Comparison of ENCODE assay signal across 8 cellular contexts in the genomic region with DNA sequence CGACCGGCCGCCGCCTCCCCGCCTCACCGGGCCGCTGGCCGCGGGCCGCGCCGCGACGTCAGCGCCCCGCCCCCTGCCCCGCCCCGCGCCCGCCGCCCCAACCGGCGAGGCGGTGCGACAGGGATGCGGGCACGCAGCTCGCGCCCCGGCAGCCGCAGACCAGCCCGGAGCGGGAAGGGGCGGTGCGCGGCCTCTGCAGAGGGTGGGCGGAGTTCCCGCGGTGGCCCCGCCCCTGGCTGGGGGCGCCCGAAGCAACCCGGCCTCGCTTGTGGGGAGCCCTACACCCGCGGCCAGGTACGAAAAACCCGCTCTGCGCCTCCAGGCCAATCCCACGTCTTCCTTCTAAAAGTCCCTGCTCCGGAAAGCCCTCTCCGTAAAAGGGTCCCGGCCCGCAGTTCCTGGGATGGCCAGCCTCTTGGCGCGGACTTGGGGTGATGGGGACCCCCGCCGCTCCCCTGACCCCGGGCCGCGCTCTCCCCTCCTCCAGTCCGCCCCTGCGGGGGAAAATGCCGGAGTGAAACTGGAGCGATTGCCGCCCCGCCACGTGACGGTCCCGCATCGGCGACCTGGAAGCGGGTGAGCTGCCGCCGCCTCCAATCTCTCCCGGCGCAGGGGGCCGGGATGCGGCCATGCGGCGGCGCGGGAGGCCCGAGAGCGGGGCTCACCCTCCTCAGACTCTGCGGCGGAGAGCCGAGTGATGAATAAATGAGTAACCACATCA. TPM values are rescaled to one million over a fixed set of nuclear protein-coding genes. Genes with fewer than 3 reads are reported as not detected.
DNase-seq lines count a peak whose midpoint lies in the region; ATAC-seq and TF ChIP-seq lines count a peak whose summit lies in the region.

A gene with protein sequence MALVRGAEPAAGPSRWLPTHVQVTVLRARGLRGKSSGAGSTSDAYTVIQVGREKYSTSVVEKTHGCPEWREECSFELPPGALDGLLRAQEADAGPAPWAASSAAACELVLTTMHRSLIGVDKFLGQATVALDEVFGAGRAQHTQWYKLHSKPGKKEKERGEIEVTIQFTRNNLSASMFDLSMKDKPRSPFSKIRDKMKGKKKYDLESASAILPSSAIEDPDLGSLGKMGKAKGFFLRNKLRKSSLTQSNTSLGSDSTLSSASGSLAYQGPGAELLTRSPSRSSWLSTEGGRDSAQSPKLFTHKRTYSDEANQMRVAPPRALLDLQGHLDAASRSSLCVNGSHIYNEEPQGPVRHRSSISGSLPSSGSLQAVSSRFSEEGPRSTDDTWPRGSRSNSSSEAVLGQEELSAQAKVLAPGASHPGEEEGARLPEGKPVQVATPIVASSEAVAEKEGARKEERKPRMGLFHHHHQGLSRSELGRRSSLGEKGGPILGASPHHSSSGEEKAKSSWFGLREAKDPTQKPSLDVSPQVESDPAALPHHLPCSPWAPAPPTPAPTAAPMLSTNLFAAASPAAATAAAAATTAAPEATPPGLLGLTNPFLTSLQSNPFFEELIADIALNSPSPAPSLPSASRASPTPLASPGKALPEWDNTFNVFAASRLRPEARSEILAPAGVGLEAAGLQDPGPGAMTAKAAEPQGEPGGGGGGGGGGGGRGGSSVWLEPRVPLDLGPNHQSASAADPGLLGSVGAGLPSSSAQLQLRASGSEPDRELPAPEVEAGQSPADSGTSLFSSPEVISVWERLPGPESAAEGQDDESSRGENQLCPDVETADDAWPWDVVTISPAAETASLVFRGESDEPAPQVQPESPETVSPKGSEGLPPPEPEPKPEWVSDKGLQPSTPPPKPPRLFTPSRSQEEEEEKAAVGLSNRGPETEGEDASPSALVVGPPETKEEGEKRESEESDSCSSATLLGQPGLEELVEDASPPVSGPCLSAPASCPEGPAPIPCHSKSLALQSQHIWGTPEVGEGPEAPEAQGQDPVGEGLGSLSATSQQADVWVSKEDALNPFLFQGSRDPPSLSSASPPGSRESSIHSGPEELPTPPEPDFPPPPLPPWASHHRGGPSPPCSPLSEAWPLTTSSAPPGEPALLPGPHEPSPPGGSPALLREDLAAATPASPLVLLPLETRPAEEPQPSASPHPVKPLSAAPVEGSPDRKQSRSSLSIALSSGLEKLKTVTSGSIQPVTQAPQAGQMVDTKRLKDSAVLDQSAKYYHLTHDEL (N-terminal part only) (minus strand): TSS at position 36 of the 721 bp plus-strand sequence. CDS start 171 bp downstream, outside the sequence.

- H3K36me3 Mint-ChIP-seq in activated B cell treated with CpG ODN at 0.5 μM for 24 hours (ENCODE audit: low read depth), result no peaks in the 10 kb centered on the region

- TF ChIP-seq CTCF in GM06990 (IDR thresholded peaks at IDR 0.05; ENCODE audit: insufficient read depth, low read length, poor library complexity, severe bottlenecking), result no peak
- TF ChIP-seq CTCF in activated B cell treated with CpG ODN at 0.5 μM for 24 hours (IDR thresholded peaks at IDR 0.05), result no peak
- TF ChIP-seq CTCF in cardiac fibroblast (IDR thresholded peaks at IDR 0.05; ENCODE audit: low read depth, low read length), result no peak

- CTCF ChIA-PET in activated B cell treated with CpG ODN at 0.5 μM for 24 hours (lab: Charles Lee), result interaction anchor here (1.4 kb wide), 1 partner anchor 64 kb away, joined by 6 read pairs; no protein-coding TSS in a partner anchor

- peak within 1 kb of the TSS; percentile 59 for H3K27ac Mint-ChIP-seq in activated B cell treated with CpG ODN at 0.5 μM for 24 hours

- ATAC-seq in HG02571 (IDR thresholded peaks at IDR 0.05; ENCODE audit: unreplicated experiment) (peak; percentile 82), activated B cell treated with CpG ODN at 0.5 μM for 24 hours (ENCODE audit: low read depth) (peak; percentile 91), HG03457 (IDR thresholded peaks at IDR 0.05; ENCODE audit: unreplicated experiment) (no peak)

- H3K4me3 Mint-ChIP-seq in activated B cell treated with CpG ODN at 0.5 μM for 24 hours, result peak within 1 kb of the TSS; percentile 77

- no peaks in the 10 kb centered on the region for H3K9me3 ChIP-seq in skeletal muscle satellite cell (replicated peaks; ENCODE audit: low read length)

- H3K4me3 ChIP-seq in GM06990 (replicated peaks; ENCODE audit: low read depth, low read length) (peak within 1 kb of the TSS; percentile 56), cardiac fibroblast (replicated peaks in 1 of 2; ENCODE audit: low read depth in 2 of 2, low read length in 2 of 2) (peak within 1 kb of the TSS; percentile 72 to 82), skeletal muscle satellite cell (ENCODE audit: low read length) (peak within 1 kb of the TSS; percentile 89)

- H3K9ac ChIP-seq in skeletal muscle satellite cell (ENCODE audit: low read depth, low read length), result peak within 1 kb of the TSS; percentile 94

- H3K4me2 ChIP-seq in skeletal muscle satellite cell (ENCODE audit: low read length), result peak within 1 kb of the TSS; percentile 96

- POLR2A ChIA-PET in activated B cell treated with CpG ODN at 0.5 μM for 24 hours (lab: Charles Lee), result interaction anchor here (0.6 kb wide), 3 partner anchors 13 to 180 kb away, joined by 3 to 7 read pairs (median 4); a partner anchor contains a TSS

- H3K9me3 Mint-ChIP-seq in activated B cell treated with CpG ODN at 0.5 μM for 24 hours, result no peaks in the 10 kb centered on the region

- no peaks in the 10 kb centered on the region for H3K27me3 Mint-ChIP-seq in activated B cell treated with CpG ODN at 0.5 μM for 24 hours

- DNase-seq in GM06990 (ENCODE audit: extremely low read depth, insufficient read length), result peak; percentile 56
- peak; percentile 36 for DNase-seq in NCI-H1694 treated with DMSO at 0.1 percent for 48 hours (lab: John Stamatoyannopoulos, UW)
- DNase-seq in activated B cell treated with CpG ODN at 0.5 μM for 24 hours, result peak; percentile 75
- DNase-seq in cardiac fibroblast (ENCODE audit: low read depth in 2 of 2), result peak; percentile 85 to 92
- DNase-seq in iPS-NIHi11 (ENCODE audit: low spot score), result peak; percentile 93

- H3K4me1 Mint-ChIP-seq in activated B cell treated with CpG ODN at 0.5 μM for 24 hours, result peaks cover 11% of the 10 kb centered on the region

- H3K36me3 ChIP-seq in GM06990 (ENCODE audit: control insufficient read depth, insufficient read depth, low read length) (no peaks in the 10 kb centered on the region), skeletal muscle satellite cell (ENCODE audit: insufficient read depth, low read length) (no peaks in the 10 kb centered on the region)

- H3K27me3 ChIP-seq in GM06990 (replicated peaks; ENCODE audit: control insufficient read depth, insufficient read depth, low read length) (peaks cover 3% of the 10 kb centered on the region), skeletal muscle satellite cell (ENCODE audit: control insufficient read depth, insufficient read depth, low read length) (no peaks in the 10 kb centered on the region)

- intact Hi-C loops in activated B cell treated with CpG ODN at 0.5 μM for 24 hours (cut with micrococcal nuclease), result loop anchor here (1.0 to 5.0 kb wide), 9 partner anchors 42 to 1844 kb away; a partner anchor contains a TSS

- peaks cover 40% of the 10 kb centered on the region for H3K4me1 ChIP-seq in skeletal muscle satellite cell (ENCODE audit: control insufficient read depth, insufficient read depth, low read length)

RNA-seq across cellular contexts. Expression of the gene that starts here (rescaled TPM):
- 3.2 and 3.5 TPM in 2 replicates for total RNA-seq in activated B cell treated with CpG ODN at 0.5 μM for 24 hours
- 37.3 and 47.6 TPM in 2 replicates for total RNA-seq in skeletal muscle satellite cell (2012; rRNA removed)

Comparison
In these comparisons a context has a peak if more than half of its experiments do, and no peak if none do; other contexts are left out.
1. DNase-seq: peak in every context shown above with its lines; median percentile 93 in iPS-NIHi11; 88 in cardiac fibroblast; 75 in activated B cell treated with CpG ODN at 0.5 μM for 24 hours; 56 in GM06990; 36 in NCI-H1694 treated with DMSO at 0.1 percent for 48 hours.